19 cellular contexts compared by ENCODE assay signal in genomic region chrX:87063622-87064021, GRCh38.
"Had no signal": no experiment of that assay in that cellular context is flagged by ENCODE, and none has a peak within 500 bp of the region (broad histone marks: within the 10 kb centered on the region; RNA-seq: fewer than 3 reads in every experiment).

No MANE protein-coding gene starts in this region.

- H3K27ac ChIP-seq: coronary artery, gastrocnemius medialis, heart right ventricle, neutrophil, psoas muscle, spleen, thoracic aorta had no signal

- H3K27me3 ChIP-seq: heart right ventricle, neutrophil, spleen had no signal

- H3K9me3 ChIP-seq: gastrocnemius medialis, heart right ventricle, neutrophil, psoas muscle, spleen, thoracic aorta had no signal

- H3K36me3 ChIP-seq: gastrocnemius medialis, heart right ventricle, neutrophil, spleen, thoracic aorta had no signal

- H3K4me3 ChIP-seq: coronary artery, gastrocnemius medialis, heart right ventricle, psoas muscle, spleen, thoracic aorta had no signal

- DNase-seq: effector CD4-positive, alpha-beta T cell; endodermal cell; gastrocnemius medialis; heart right ventricle; hypothalamus; kidney glomerular epithelial cell; naive thymus-derived CD4-positive, alpha-beta T cell; psoas muscle; retina; spleen; stimulated activated CD4-positive, alpha-beta T cell treated with anti-CD3 and anti-CD28 coated beads, Interleukin-2, amount 100 ng/mL, for 24 hours; stimulated activated CD4-positive, alpha-beta T cell treated with anti-CD3 and anti-CD28 coated beads, Interleukin-4, amount 100 ng/mL, for 4 hours; stimulated activated naive B cell treated with anti-CD40 and anti-IgM and Interleukin-4, amounts not matched to agents 10 μg/mL and 1 μg/mL and 100 μg/mL, for 72 hours; stimulated activated naive CD8-positive, alpha-beta T cell treated with anti-CD3 and anti-CD28 coated beads, Interleukin-15, amount 100 ng/mL, for 72 hours; trophoblast cell had no signal

- H3K4me1 ChIP-seq: gastrocnemius medialis, heart right ventricle, psoas muscle, spleen had no signal

- FAIRE-seq: islet of Langerhans had no signal
